8 cellular contexts compared by ENCODE assay signal in the genomic region with DNA sequence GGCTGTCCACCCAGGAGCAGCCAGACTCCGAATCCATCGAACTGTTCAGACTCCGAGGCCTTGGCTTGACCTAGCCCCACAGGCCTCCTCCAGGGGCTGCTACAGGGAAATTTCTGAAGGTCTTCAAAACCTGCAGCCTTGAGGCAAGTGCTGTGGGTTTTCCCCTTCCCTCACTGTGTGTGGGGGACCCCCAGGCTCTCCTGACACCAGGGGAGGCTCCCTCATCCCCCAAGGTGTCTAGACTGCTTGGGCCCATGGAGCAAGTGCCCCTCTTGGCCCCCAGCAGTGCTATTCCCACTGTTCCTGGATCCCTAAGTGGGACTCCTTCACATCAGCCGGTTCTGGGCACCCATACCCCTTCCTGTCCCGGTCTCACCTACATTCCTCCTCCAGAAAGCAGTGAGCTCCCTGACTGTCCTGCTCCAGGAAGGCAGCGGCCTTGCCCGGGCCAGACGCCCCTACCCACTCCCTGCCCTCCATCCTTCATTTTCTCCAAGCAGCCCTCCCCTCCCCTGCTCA. TPM values are rescaled to one million over a fixed set of nuclear protein-coding genes. Genes with fewer than 3 reads are reported as not detected.
DNase-seq lines count a peak whose midpoint lies in the region; ATAC-seq lines count a peak whose summit lies in the region.

No MANE protein-coding gene starts in this region.

- peak overlapping the region; percentile 85 for H3K4me3 Mint-ChIP-seq in activated T-helper 2 cell treated with anti-CD3 and anti-CD28 coated beads, Interferon-gamma antibody, Interleukin-2, Interleukin-4, amounts not matched to agents 10 μg/mL and 5 μg/mL and 100 μg/mL, durations not matched to agents 14 hours and 24 hours and 36 hours (ENCODE audit: low read depth)
- peak overlapping the region; percentile 84 to 89 for H3K4me3 Mint-ChIP-seq in stimulated activated naive B cell treated with anti-CD40 and anti-IgM and Interleukin-4, amounts not matched to agents 10 μg/mL and 1 μg/mL and 100 μg/mL, for 72 hours

- H3K36me3 ChIP-seq in HAP-1 (replicated peaks) (no peaks in the 10 kb centered on the region), iPS-20b (ENCODE audit: insufficient read depth, low read depth, low read length) (no peaks in the 10 kb centered on the region)

- no peak overlapping the region; the same call in 1 of the 2 replicates for H3K9ac ChIP-seq in iPS-20b (ENCODE audit: low read depth, low read length)

- H3K27me3 Mint-ChIP-seq in activated T-helper 2 cell treated with anti-CD3 and anti-CD28 coated beads, Interferon-gamma antibody, Interleukin-2, Interleukin-4, amounts not matched to agents 10 μg/mL and 5 μg/mL and 100 μg/mL, durations not matched to agents 14 hours and 24 hours and 36 hours (ENCODE audit: low read depth) = peaks cover 10% of the 10 kb centered on the region
- peaks cover 0 to 7% of the 10 kb centered on the region in 2 donors for H3K27me3 Mint-ChIP-seq in stimulated activated naive B cell treated with anti-CD40 and anti-IgM and Interleukin-4, amounts not matched to agents 10 μg/mL and 1 μg/mL and 100 μg/mL, for 72 hours

- no peak overlapping the region for H3K27ac ChIP-seq in iPS-20b (ENCODE audit: low read length)

- peak in 1 of 2 donors; percentile 15 for ATAC-seq in stimulated activated naive B cell treated with anti-CD40 and anti-IgM and Interleukin-4, amounts not matched to agents 10 μg/mL and 1 μg/mL and 100 μg/mL, for 72 hours (replicated peaks)
- ATAC-seq in GM21619 (IDR thresholded peaks at IDR 0.05; ENCODE audit: unreplicated experiment) = no peak

- H3K4me1 ChIP-seq in HAP-1 = peaks cover 15% of the 10 kb centered on the region
- H3K4me1 ChIP-seq in iPS-20b (ENCODE audit: insufficient read depth, low read length) = peaks cover 6% of the 10 kb centered on the region; the same call in 1 of the 2 replicates

- H3K9me3 ChIP-seq in HAP-1 (no peaks in the 10 kb centered on the region), iPS-20b (ENCODE audit: insufficient read depth, low read depth, low read length) (no peaks in the 10 kb centered on the region)

- H3K27me3 ChIP-seq in HAP-1 (ENCODE audit: low read depth) (no peaks in the 10 kb centered on the region), iPS-20b (ENCODE audit: insufficient read depth, low read length) (peaks cover 25% of the 10 kb centered on the region)

- peaks cover 6% of the 10 kb centered on the region for H3K4me1 Mint-ChIP-seq in activated T-helper 2 cell treated with anti-CD3 and anti-CD28 coated beads, Interferon-gamma antibody, Interleukin-2, Interleukin-4, amounts not matched to agents 10 μg/mL and 5 μg/mL and 100 μg/mL, durations not matched to agents 14 hours and 24 hours and 36 hours (ENCODE audit: low read depth)
- peaks cover 24 to 47% of the 10 kb centered on the region in 2 donors for H3K4me1 Mint-ChIP-seq in stimulated activated naive B cell treated with anti-CD40 and anti-IgM and Interleukin-4, amounts not matched to agents 10 μg/mL and 1 μg/mL and 100 μg/mL, for 72 hours

- intact Hi-C loops in activated T-helper 2 cell treated with anti-CD3 and anti-CD28 coated beads, Interferon-gamma antibody, Interleukin-2, Interleukin-4, amounts not matched to agents 10 μg/mL and 5 μg/mL and 100 μg/mL, durations not matched to agents 14 hours and 24 hours and 36 hours (cut with micrococcal nuclease) = loop anchor here (2.0 kb wide), 1 partner anchor 54 kb away; no protein-coding TSS in a partner anchor

- no peak for DNase-seq in HAP-1 (ENCODE audit: low spot score in 2 of 2)
- no peak for DNase-seq in activated T-helper 2 cell treated with anti-CD3 and anti-CD28 coated beads, Interferon-gamma antibody, Interleukin-2, Interleukin-4, amounts not matched to agents 10 μg/mL and 5 μg/mL and 100 μg/mL, durations not matched to agents 14 hours and 24 hours and 36 hours (ENCODE audit: low spot score)
- no peak for DNase-seq in stimulated activated naive B cell treated with anti-CD40 and anti-IgM and Interleukin-4, amounts not matched to agents 10 μg/mL and 1 μg/mL and 100 μg/mL, for 72 hours
- no peak for DNase-seq in dermis blood vessel endothelial cell
- DNase-seq in iPS-NIHi11 (ENCODE audit: low spot score) = no peak
- DNase-seq in stimulated activated CD4-positive, alpha-beta T cell treated with anti-CD3 and anti-CD28 coated beads, Interleukin-2, amount 100 ng/mL, for 24 hours = no peak

- H3K9me3 Mint-ChIP-seq in activated T-helper 2 cell treated with anti-CD3 and anti-CD28 coated beads, Interferon-gamma antibody, Interleukin-2, Interleukin-4, amounts not matched to agents 10 μg/mL and 5 μg/mL and 100 μg/mL, durations not matched to agents 14 hours and 24 hours and 36 hours = no peaks in the 10 kb centered on the region
- no peaks in the 10 kb centered on the region for H3K9me3 Mint-ChIP-seq in stimulated activated naive B cell treated with anti-CD40 and anti-IgM and Interleukin-4, amounts not matched to agents 10 μg/mL and 1 μg/mL and 100 μg/mL, for 72 hours

- H3K4me3 ChIP-seq in HAP-1 = peak overlapping the region; percentile 36
- peak overlapping the region; percentile 44 for H3K4me3 ChIP-seq in iPS-20b (ENCODE audit: low read length)

- in situ Hi-C loops in HAP-1 (cut with MboI; ENCODE audit: low sequenced_read_pairs) = no loop called here

- no peaks in the 10 kb centered on the region for H3K36me3 Mint-ChIP-seq in activated T-helper 2 cell treated with anti-CD3 and anti-CD28 coated beads, Interferon-gamma antibody, Interleukin-2, Interleukin-4, amounts not matched to agents 10 μg/mL and 5 μg/mL and 100 μg/mL, durations not matched to agents 14 hours and 24 hours and 36 hours (ENCODE audit: low read depth)
- peaks cover 0 to 2% of the 10 kb centered on the region in 2 donors for H3K36me3 Mint-ChIP-seq in stimulated activated naive B cell treated with anti-CD40 and anti-IgM and Interleukin-4, amounts not matched to agents 10 μg/mL and 1 μg/mL and 100 μg/mL, for 72 hours

- peak overlapping the region; percentile 12 for H3K27ac Mint-ChIP-seq in activated T-helper 2 cell treated with anti-CD3 and anti-CD28 coated beads, Interferon-gamma antibody, Interleukin-2, Interleukin-4, amounts not matched to agents 10 μg/mL and 5 μg/mL and 100 μg/mL, durations not matched to agents 14 hours and 24 hours and 36 hours
- peak overlapping the region; percentile 59 for H3K27ac Mint-ChIP-seq in stimulated activated naive B cell treated with anti-CD40 and anti-IgM and Interleukin-4, amounts not matched to agents 10 μg/mL and 1 μg/mL and 100 μg/mL, for 72 hours

RNA-seq across cellular contexts. Expression of a gene that starts 0.8 kb away (rescaled TPM):
- 7.4 and 7.9 TPM in 2 replicates for total RNA-seq in activated T-helper 2 cell treated with anti-CD3 and anti-CD28 coated beads, Interferon-gamma antibody, Interleukin-2, Interleukin-4, amounts not matched to agents 10 μg/mL and 5 μg/mL and 100 μg/mL, durations not matched to agents 14 hours and 24 hours and 36 hours
- 7.2 and 9.0 TPM in 2 replicates for total RNA-seq in dermis blood vessel endothelial cell

RNA-seq across cellular contexts. Expression of a gene that starts 15.4 kb away (rescaled TPM):
- 9.5 and 10.9 TPM in 2 replicates for total RNA-seq in activated T-helper 2 cell treated with anti-CD3 and anti-CD28 coated beads, Interferon-gamma antibody, Interleukin-2, Interleukin-4, amounts not matched to agents 10 μg/mL and 5 μg/mL and 100 μg/mL, durations not matched to agents 14 hours and 24 hours and 36 hours
- 2.0 and 5.2 TPM in 2 replicates for total RNA-seq in dermis blood vessel endothelial cell

RNA-seq across cellular contexts. Expression of a gene that starts 31.5 kb away (rescaled TPM):
- total RNA-seq in activated T-helper 2 cell treated with anti-CD3 and anti-CD28 coated beads, Interferon-gamma antibody, Interleukin-2, Interleukin-4, amounts not matched to agents 10 μg/mL and 5 μg/mL and 100 μg/mL, durations not matched to agents 14 hours and 24 hours and 36 hours = 334 and 341 TPM in 2 replicates
- total RNA-seq in dermis blood vessel endothelial cell = 126 and 233 TPM in 2 replicates

RNA-seq across cellular contexts. Expression of a gene that starts 54.9 kb away (rescaled TPM):
- total RNA-seq in activated T-helper 2 cell treated with anti-CD3 and anti-CD28 coated beads, Interferon-gamma antibody, Interleukin-2, Interleukin-4, amounts not matched to agents 10 μg/mL and 5 μg/mL and 100 μg/mL, durations not matched to agents 14 hours and 24 hours and 36 hours = 29.6 and 30.0 TPM in 2 replicates
- 27.4 and 34.7 TPM in 2 replicates for total RNA-seq in dermis blood vessel endothelial cell
